1 cellular context compared by ENCODE assay signal in the genomic region with DNA sequence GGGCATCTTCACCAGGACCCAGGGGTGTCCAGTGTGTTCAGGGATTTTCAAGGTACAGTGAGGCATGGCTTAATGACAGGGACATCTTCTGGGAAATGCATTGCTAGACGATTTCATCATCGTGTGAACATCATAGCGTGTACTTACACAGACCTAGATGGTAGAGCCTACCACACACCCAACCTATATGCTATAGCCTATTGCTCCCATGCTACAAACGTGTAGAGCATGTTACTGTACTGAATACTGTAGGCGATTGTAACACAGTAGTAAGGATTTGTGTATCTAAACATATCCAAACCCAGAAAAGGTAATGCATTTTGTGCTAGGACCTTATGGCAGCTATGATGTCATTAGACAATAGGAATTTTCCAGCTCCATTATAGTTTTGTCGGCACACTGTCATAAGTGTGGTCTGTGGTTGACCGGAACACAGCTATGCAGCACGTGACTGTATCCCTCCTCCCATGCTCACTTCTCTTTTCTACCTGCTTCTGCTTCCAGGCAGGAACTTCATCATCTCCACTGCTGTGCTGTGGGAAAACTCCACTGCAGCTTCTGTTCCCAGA.
TF ChIP-seq lines count a peak whose summit lies in the region.

No MANE protein-coding gene starts in this region.

TF ChIP-seq in K562, 482 proteins besides CTCF, POLR2A, EP300 and RAD21 (continued from another document and continues in another):
- TF ChIP-seq RCOR1 (IDR thresholded peaks at IDR 0.05; ENCODE audit: borderline replicate concordance in 1 of 2, low read depth in 2 of 2, low read length in 2 of 2) (no peak), MEF2A (IDR thresholded peaks at IDR 0.05; ENCODE audit: control insufficient read depth, low read depth, low read length) (no peak), ZNF76 (CRISPR knock-in tag; IDR thresholded peaks at IDR 0.05; ENCODE audit: borderline replicate concordance) (0 out of 2 replicates have a peak, but pooled peaks have one; percentile 45), SPI1 (IDR thresholded peaks at IDR 0.05; ENCODE audit: borderline replicate concordance, low read depth, low read length) (peak; percentile 44; the same call in 1 of the 2 replicates), MCM5 (IDR thresholded peaks at IDR 0.05; ENCODE audit: low read depth) (no peak), ETS2 (tag; IDR thresholded peaks at IDR 0.05; ENCODE audit: borderline replicate concordance, poor library complexity, severe bottlenecking) (no peak), ZFP30 (CRISPR knock-in tag; IDR thresholded peaks at IDR 0.05; ENCODE audit: borderline replicate concordance) (no peak), RFX1 (IDR thresholded peaks at IDR 0.05) (no peak), HNRNPLL (IDR thresholded peaks at IDR 0.05; ENCODE audit: low read depth, low read length, poor library complexity, severe bottlenecking) (no peak), COPS2 (conservative IDR thresholded peaks at IDR 0.05) (no peak), C11orf30 (IDR thresholded peaks at IDR 0.05; ENCODE audit: low read depth) (no peak), GABPB1 (CRISPR knock-in tag; IDR thresholded peaks at IDR 0.05) (no peak), MECOM (CRISPR knock-in tag; IDR thresholded peaks at IDR 0.05) (peak; percentile 63; the same call in 1 of the 2 replicates), ZNF75A (CRISPR knock-in tag; IDR thresholded peaks at IDR 0.05) (peak; percentile 55; the same call in 1 of the 2 replicates), SAFB (IDR thresholded peaks at IDR 0.05; ENCODE audit: borderline replicate concordance, low read depth, low read length) (no peak), KLF6 (CRISPR knock-in tag; IDR thresholded peaks at IDR 0.05; ENCODE audit: borderline replicate concordance) (0 out of 2 replicates have a peak, but pooled peaks have one; percentile 30), ZKSCAN1 (IDR thresholded peaks at IDR 0.05; ENCODE audit: low read depth, low read length) (no peak), RBM22 (IDR thresholded peaks at IDR 0.05; ENCODE audit: low read depth, low read length, poor library complexity, severe bottlenecking) (no peak), ZNF232 (CRISPR knock-in tag; IDR thresholded peaks at IDR 0.05) (no peak), ZNF668 (CRISPR knock-in tag; IDR thresholded peaks at IDR 0.05) (0 out of 2 replicates have a peak, but pooled peaks have one; percentile 40), SMARCA4 (IDR thresholded peaks at IDR 0.05) (peak; percentile 18; the same call in 1 of the 2 replicates), MYNN (IDR thresholded peaks at IDR 0.05) (no peak), MYNN (CRISPR knock-in tag; IDR thresholded peaks at IDR 0.05) (no peak), BMI1 (IDR thresholded peaks at IDR 0.05; ENCODE audit: low read length) (no peak), SMAD4 (CRISPR knock-in tag; conservative IDR thresholded peaks at IDR 0.05) (peak; percentile 87), MYC (IDR thresholded peaks at IDR 0.05; ENCODE audit: low read depth, low read length) (0 out of 2 replicates have a peak, but pooled peaks have one; percentile 14), MYC (CRISPR knock-in tag; IDR thresholded peaks at IDR 0.05; ENCODE audit: borderline replicate concordance, low read depth) (0 out of 2 replicates have a peak, but pooled peaks have one; percentile 14), ASH1L (IDR thresholded peaks at IDR 0.05; ENCODE audit: borderline replicate concordance, low read depth, partially characterized antibody) (no peak), ATF7 (IDR thresholded peaks at IDR 0.05) (peak; percentile 65; the same call in 1 of the 2 replicates), EP400 (IDR thresholded peaks at IDR 0.05) (peak; percentile 34; the same call in 1 of the 2 replicates), NUFIP1 (IDR thresholded peaks at IDR 0.05; ENCODE audit: partially characterized antibody) (no peak), ZNF282 (CRISPR knock-in tag; IDR thresholded peaks at IDR 0.05) (no peak), FOXK1 (CRISPR knock-in tag; IDR thresholded peaks at IDR 0.05; ENCODE audit: borderline replicate concordance) (no peak), POLR3A (IDR thresholded peaks at IDR 0.05; ENCODE audit: borderline replicate concordance, extremely low read depth, insufficient read depth, insufficient read length) (no peak)
- TF ChIP-seq, protein P1, sequence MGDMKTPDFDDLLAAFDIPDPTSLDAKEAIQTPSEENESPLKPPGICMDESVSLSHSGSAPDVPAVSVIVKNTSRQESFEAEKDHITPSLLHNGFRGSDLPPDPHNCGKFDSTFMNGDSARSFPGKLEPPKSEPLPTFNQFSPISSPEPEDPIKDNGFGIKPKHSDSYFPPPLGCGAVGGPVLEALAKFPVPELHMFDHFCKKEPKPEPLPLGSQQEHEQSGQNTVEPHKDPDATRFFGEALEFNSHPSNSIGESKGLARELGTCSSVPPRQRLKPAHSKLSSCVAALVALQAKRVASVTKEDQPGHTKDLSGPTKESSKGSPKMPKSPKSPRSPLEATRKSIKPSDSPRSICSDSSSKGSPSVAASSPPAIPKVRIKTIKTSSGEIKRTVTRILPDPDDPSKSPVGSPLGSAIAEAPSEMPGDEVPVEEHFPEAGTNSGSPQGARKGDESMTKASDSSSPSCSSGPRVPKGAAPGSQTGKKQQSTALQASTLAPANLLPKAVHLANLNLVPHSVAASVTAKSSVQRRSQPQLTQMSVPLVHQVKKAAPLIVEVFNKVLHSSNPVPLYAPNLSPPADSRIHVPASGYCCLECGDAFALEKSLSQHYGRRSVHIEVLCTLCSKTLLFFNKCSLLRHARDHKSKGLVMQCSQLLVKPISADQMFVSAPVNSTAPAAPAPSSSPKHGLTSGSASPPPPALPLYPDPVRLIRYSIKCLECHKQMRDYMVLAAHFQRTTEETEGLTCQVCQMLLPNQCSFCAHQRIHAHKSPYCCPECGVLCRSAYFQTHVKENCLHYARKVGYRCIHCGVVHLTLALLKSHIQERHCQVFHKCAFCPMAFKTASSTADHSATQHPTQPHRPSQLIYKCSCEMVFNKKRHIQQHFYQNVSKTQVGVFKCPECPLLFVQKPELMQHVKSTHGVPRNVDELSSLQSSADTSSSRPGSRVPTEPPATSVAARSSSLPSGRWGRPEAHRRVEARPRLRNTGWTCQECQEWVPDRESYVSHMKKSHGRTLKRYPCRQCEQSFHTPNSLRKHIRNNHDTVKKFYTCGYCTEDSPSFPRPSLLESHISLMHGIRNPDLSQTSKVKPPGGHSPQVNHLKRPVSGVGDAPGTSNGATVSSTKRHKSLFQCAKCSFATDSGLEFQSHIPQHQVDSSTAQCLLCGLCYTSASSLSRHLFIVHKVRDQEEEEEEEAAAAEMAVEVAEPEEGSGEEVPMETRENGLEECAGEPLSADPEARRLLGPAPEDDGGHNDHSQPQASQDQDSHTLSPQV (IDR thresholded peaks at IDR 0.05), result 0 out of 2 replicates have a peak, but pooled peaks have one; percentile 33
- TF ChIP-seq, protein P2, sequence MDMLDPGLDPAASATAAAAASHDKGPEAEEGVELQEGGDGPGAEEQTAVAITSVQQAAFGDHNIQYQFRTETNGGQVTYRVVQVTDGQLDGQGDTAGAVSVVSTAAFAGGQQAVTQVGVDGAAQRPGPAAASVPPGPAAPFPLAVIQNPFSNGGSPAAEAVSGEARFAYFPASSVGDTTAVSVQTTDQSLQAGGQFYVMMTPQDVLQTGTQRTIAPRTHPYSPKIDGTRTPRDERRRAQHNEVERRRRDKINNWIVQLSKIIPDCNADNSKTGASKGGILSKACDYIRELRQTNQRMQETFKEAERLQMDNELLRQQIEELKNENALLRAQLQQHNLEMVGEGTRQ (CRISPR knock-in tag; IDR thresholded peaks at IDR 0.05), result peak; percentile 76
- TF ChIP-seq, protein P3, sequence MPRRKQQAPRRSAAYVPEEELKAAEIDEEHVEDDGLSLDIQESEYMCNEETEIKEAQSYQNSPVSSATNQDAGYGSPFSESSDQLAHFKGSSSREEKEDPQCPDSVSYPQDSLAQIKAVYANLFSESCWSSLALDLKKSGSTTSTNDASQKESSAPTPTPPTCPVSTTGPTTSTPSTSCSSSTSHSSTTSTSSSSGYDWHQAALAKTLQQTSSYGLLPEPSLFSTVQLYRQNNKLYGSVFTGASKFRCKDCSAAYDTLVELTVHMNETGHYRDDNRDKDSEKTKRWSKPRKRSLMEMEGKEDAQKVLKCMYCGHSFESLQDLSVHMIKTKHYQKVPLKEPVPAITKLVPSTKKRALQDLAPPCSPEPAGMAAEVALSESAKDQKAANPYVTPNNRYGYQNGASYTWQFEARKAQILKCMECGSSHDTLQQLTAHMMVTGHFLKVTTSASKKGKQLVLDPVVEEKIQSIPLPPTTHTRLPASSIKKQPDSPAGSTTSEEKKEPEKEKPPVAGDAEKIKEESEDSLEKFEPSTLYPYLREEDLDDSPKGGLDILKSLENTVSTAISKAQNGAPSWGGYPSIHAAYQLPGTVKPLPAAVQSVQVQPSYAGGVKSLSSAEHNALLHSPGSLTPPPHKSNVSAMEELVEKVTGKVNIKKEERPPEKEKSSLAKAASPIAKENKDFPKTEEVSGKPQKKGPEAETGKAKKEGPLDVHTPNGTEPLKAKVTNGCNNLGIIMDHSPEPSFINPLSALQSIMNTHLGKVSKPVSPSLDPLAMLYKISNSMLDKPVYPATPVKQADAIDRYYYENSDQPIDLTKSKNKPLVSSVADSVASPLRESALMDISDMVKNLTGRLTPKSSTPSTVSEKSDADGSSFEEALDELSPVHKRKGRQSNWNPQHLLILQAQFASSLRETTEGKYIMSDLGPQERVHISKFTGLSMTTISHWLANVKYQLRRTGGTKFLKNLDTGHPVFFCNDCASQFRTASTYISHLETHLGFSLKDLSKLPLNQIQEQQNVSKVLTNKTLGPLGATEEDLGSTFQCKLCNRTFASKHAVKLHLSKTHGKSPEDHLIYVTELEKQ (CRISPR knock-in tag; IDR thresholded peaks at IDR 0.05), result peak; percentile 70; the same call in 1 of the 2 replicates
- TF ChIP-seq, protein P4, sequence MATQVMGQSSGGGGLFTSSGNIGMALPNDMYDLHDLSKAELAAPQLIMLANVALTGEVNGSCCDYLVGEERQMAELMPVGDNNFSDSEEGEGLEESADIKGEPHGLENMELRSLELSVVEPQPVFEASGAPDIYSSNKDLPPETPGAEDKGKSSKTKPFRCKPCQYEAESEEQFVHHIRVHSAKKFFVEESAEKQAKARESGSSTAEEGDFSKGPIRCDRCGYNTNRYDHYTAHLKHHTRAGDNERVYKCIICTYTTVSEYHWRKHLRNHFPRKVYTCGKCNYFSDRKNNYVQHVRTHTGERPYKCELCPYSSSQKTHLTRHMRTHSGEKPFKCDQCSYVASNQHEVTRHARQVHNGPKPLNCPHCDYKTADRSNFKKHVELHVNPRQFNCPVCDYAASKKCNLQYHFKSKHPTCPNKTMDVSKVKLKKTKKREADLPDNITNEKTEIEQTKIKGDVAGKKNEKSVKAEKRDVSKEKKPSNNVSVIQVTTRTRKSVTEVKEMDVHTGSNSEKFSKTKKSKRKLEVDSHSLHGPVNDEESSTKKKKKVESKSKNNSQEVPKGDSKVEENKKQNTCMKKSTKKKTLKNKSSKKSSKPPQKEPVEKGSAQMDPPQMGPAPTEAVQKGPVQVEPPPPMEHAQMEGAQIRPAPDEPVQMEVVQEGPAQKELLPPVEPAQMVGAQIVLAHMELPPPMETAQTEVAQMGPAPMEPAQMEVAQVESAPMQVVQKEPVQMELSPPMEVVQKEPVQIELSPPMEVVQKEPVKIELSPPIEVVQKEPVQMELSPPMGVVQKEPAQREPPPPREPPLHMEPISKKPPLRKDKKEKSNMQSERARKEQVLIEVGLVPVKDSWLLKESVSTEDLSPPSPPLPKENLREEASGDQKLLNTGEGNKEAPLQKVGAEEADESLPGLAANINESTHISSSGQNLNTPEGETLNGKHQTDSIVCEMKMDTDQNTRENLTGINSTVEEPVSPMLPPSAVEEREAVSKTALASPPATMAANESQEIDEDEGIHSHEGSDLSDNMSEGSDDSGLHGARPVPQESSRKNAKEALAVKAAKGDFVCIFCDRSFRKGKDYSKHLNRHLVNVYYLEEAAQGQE (CRISPR knock-in tag; IDR thresholded peaks at IDR 0.05; ENCODE audit: low read depth), result no peak
- TF ChIP-seq, protein P5, sequence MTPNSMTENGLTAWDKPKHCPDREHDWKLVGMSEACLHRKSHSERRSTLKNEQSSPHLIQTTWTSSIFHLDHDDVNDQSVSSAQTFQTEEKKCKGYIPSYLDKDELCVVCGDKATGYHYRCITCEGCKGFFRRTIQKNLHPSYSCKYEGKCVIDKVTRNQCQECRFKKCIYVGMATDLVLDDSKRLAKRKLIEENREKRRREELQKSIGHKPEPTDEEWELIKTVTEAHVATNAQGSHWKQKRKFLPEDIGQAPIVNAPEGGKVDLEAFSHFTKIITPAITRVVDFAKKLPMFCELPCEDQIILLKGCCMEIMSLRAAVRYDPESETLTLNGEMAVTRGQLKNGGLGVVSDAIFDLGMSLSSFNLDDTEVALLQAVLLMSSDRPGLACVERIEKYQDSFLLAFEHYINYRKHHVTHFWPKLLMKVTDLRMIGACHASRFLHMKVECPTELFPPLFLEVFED (CRISPR knock-in tag; conservative IDR thresholded peaks at IDR 0.05), result 0 out of 2 replicates have a peak, but pooled peaks have one; percentile 34
- TF ChIP-seq, protein P6, sequence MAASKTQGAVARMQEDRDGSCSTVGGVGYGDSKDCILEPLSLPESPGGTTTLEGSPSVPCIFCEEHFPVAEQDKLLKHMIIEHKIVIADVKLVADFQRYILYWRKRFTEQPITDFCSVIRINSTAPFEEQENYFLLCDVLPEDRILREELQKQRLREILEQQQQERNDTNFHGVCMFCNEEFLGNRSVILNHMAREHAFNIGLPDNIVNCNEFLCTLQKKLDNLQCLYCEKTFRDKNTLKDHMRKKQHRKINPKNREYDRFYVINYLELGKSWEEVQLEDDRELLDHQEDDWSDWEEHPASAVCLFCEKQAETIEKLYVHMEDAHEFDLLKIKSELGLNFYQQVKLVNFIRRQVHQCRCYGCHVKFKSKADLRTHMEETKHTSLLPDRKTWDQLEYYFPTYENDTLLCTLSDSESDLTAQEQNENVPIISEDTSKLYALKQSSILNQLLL (CRISPR knock-in tag; IDR thresholded peaks at IDR 0.05; ENCODE audit: borderline replicate concordance), result no peak
- TF ChIP-seq, protein P7, sequence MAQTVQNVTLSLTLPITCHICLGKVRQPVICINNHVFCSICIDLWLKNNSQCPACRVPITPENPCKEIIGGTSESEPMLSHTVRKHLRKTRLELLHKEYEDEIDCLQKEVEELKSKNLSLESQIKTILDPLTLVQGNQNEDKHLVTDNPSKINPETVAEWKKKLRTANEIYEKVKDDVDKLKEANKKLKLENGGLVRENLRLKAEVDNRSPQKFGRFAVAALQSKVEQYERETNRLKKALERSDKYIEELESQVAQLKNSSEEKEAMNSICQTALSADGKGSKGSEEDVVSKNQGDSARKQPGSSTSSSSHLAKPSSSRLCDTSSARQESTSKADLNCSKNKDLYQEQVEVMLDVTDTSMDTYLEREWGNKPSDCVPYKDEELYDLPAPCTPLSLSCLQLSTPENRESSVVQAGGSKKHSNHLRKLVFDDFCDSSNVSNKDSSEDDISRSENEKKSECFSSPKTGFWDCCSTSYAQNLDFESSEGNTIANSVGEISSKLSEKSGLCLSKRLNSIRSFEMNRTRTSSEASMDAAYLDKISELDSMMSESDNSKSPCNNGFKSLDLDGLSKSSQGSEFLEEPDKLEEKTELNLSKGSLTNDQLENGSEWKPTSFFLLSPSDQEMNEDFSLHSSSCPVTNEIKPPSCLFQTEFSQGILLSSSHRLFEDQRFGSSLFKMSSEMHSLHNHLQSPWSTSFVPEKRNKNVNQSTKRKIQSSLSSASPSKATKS (CRISPR knock-in tag; IDR thresholded peaks at IDR 0.05), result no peak
- TF ChIP-seq, protein P8, sequence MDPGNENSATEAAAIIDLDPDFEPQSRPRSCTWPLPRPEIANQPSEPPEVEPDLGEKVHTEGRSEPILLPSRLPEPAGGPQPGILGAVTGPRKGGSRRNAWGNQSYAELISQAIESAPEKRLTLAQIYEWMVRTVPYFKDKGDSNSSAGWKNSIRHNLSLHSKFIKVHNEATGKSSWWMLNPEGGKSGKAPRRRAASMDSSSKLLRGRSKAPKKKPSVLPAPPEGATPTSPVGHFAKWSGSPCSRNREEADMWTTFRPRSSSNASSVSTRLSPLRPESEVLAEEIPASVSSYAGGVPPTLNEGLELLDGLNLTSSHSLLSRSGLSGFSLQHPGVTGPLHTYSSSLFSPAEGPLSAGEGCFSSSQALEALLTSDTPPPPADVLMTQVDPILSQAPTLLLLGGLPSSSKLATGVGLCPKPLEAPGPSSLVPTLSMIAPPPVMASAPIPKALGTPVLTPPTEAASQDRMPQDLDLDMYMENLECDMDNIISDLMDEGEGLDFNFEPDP (CRISPR knock-in tag; IDR thresholded peaks at IDR 0.05), result no peak
